1 cellular context compared by ENCODE assay signal in the genomic region with DNA sequence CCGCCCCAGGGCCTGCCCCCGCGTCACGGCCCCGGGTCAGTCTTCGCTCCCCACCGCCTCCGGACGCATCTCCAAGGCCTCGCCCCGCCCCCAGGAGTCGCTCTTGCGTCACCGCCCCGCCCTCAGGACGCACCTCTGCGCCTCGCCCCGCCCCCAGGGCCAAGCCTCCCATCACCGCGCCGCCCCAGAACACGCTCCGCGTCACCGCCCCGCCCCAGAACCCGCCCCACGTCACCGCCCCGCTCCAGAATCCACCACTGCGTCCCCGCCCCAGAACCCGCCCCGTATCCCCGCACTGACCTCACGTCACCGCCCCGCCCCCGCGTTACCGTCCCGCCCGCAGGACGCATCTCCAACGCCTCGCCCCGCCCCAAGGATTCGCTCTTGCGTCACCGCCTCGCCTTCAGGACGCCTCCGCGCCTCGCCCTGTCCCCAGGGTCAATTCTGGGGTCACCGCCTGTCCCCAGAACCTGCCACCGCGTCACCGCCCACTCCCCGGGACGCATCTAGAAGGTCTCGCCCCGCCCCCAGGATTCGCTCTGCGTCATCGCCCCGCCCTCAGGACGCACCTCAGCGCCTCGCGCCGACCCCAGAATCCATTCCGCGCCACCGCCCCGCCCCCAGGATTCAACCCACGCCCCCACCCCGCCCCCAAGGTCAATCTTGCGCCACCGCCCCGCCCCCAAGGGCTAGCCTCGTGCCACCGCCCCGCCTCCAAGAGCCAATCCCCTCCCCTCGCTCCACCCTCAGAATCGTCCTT.
TF ChIP-seq lines count a peak whose summit lies in the region.

No MANE protein-coding gene starts in this region.

TF ChIP-seq in GM12878, 131 proteins besides CTCF, POLR2A, EP300 and RAD21 (continued from another document):
- TF ChIP-seq, protein P1, sequence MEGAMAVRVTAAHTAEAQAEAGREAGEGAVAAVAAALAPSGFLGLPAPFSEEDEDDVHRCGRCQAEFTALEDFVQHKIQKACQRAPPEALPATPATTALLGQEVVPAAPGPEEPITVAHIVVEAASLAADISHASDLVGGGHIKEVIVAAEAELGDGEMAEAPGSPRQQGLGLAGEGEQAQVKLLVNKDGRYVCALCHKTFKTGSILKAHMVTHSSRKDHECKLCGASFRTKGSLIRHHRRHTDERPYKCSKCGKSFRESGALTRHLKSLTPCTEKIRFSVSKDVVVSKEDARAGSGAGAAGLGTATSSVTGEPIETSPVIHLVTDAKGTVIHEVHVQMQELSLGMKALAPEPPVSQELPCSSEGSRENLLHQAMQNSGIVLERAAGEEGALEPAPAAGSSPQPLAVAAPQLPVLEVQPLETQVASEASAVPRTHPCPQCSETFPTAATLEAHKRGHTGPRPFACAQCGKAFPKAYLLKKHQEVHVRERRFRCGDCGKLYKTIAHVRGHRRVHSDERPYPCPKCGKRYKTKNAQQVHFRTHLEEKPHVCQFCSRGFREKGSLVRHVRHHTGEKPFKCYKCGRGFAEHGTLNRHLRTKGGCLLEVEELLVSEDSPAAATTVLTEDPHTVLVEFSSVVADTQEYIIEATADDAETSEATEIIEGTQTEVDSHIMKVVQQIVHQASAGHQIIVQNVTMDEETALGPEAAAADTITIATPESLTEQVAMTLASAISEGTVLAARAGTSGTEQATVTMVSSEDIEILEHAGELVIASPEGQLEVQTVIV (IDR thresholded peaks at IDR 0.05; ENCODE audit: borderline replicate concordance, partially characterized antibody), result no peak
- TF ChIP-seq, protein P2, sequence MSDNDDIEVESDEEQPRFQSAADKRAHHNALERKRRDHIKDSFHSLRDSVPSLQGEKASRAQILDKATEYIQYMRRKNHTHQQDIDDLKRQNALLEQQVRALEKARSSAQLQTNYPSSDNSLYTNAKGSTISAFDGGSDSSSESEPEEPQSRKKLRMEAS (IDR thresholded peaks at IDR 0.05; ENCODE audit: low read depth, low read length), result no peak; the same call in 1 of the 2 replicates
- TF ChIP-seq, protein P3, sequence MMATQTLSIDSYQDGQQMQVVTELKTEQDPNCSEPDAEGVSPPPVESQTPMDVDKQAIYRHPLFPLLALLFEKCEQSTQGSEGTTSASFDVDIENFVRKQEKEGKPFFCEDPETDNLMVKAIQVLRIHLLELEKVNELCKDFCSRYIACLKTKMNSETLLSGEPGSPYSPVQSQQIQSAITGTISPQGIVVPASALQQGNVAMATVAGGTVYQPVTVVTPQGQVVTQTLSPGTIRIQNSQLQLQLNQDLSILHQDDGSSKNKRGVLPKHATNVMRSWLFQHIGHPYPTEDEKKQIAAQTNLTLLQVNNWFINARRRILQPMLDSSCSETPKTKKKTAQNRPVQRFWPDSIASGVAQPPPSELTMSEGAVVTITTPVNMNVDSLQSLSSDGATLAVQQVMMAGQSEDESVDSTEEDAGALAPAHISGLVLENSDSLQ (IDR thresholded peaks at IDR 0.05), result peak; percentile 37; the same call in 1 of the 2 replicates
- TF ChIP-seq CHD2 (IDR thresholded peaks at IDR 0.05; ENCODE audit: borderline replicate concordance, low read depth, low read length) (peak; percentile 64; the same call in 1 of the 2 replicates), CBFB (IDR thresholded peaks at IDR 0.05; ENCODE audit: low read depth) (no peak), RUNX3 (IDR thresholded peaks at IDR 0.05; ENCODE audit: low read length) (peak; percentile 49; the same call in 1 of the 2 replicates), JUND (IDR thresholded peaks at IDR 0.05; ENCODE audit: low read depth, low read length) (0 out of 2 replicates have a peak, but pooled peaks have one; percentile 25), PAX5 (IDR thresholded peaks at IDR 0.05; ENCODE audit: borderline replicate concordance, low read depth, low read length) (0 out of 2 replicates have a peak, but pooled peaks have one; percentile 40), PML (IDR thresholded peaks at IDR 0.05; ENCODE audit: low read length) (no peak), SP1 (IDR thresholded peaks at IDR 0.05; ENCODE audit: low read depth, low read length) (peak; percentile 75), BHLHE40 (IDR thresholded peaks at IDR 0.05; ENCODE audit: borderline replicate concordance in 1 of 2, low read depth in 2 of 2, low read length in 1 of 2) (peak; percentile 23 to 61; a peak in 2 of 4 replicates), NBN (IDR thresholded peaks at IDR 0.05) (peak; percentile 53), NR2F1 (conservative IDR thresholded peaks at IDR 0.05) (peak; percentile 96), CBX3 (IDR thresholded peaks at IDR 0.05; ENCODE audit: borderline replicate concordance, low read depth) (no peak), CHD1 (IDR thresholded peaks at IDR 0.05; ENCODE audit: low read depth, low read length) (no peak), FOS (IDR thresholded peaks at IDR 0.05; ENCODE audit: borderline replicate concordance, extremely low read depth, insufficient read length) (no peak), CEBPB (IDR thresholded peaks at IDR 0.05; ENCODE audit: borderline replicate concordance in 1 of 2, low read depth in 2 of 2, low read length in 2 of 2) (peak in 1 of 2 experiments; percentile 7; a peak in 1 of 4 replicates), CREM (IDR thresholded peaks at IDR 0.05; ENCODE audit: low read depth) (peak; percentile 87; the same call in 1 of the 2 replicates), NR2C1 (IDR thresholded peaks at IDR 0.05) (peak; percentile 75), TARDBP (IDR thresholded peaks at IDR 0.05; ENCODE audit: borderline replicate concordance) (peak; percentile 53; the same call in 1 of the 2 replicates), TBL1XR1 (IDR thresholded peaks at IDR 0.05; ENCODE audit: low read depth, low read length) (peak; percentile 68; the same call in 1 of the 2 replicates), ATF7 (IDR thresholded peaks at IDR 0.05; ENCODE audit: low read depth) (peak; percentile 51; the same call in 1 of the 2 replicates), RCOR1 (conservative IDR thresholded peaks at IDR 0.05; ENCODE audit: low read depth, low read length) (no peak), IRF4 (IDR thresholded peaks at IDR 0.05; ENCODE audit: low read depth, low read length) (0 out of 2 replicates have a peak, but pooled peaks have one; percentile 18), STAT1 (conservative IDR thresholded peaks at IDR 0.05) (no peak), CREB1 (IDR thresholded peaks at IDR 0.05; ENCODE audit: low read depth) (peak; percentile 97), FOXK2 (IDR thresholded peaks at IDR 0.05) (no peak), SUPT20H (IDR thresholded peaks at IDR 0.05; ENCODE audit: borderline replicate concordance, control insufficient read depth, low read depth, low read length) (no peak), EGR1 (IDR thresholded peaks at IDR 0.05; ENCODE audit: borderline replicate concordance in 1 of 2, low read depth in 2 of 2, low read length in 2 of 2) (peak in 1 of 2 experiments; percentile 91; a peak in 2 of 3 replicates), POU2F2 (IDR thresholded peaks at IDR 0.05; ENCODE audit: borderline replicate concordance, low read depth, low read length) (0 out of 3 replicates have a peak, but pooled peaks have one; percentile 14)
- TF ChIP-seq, protein P4, sequence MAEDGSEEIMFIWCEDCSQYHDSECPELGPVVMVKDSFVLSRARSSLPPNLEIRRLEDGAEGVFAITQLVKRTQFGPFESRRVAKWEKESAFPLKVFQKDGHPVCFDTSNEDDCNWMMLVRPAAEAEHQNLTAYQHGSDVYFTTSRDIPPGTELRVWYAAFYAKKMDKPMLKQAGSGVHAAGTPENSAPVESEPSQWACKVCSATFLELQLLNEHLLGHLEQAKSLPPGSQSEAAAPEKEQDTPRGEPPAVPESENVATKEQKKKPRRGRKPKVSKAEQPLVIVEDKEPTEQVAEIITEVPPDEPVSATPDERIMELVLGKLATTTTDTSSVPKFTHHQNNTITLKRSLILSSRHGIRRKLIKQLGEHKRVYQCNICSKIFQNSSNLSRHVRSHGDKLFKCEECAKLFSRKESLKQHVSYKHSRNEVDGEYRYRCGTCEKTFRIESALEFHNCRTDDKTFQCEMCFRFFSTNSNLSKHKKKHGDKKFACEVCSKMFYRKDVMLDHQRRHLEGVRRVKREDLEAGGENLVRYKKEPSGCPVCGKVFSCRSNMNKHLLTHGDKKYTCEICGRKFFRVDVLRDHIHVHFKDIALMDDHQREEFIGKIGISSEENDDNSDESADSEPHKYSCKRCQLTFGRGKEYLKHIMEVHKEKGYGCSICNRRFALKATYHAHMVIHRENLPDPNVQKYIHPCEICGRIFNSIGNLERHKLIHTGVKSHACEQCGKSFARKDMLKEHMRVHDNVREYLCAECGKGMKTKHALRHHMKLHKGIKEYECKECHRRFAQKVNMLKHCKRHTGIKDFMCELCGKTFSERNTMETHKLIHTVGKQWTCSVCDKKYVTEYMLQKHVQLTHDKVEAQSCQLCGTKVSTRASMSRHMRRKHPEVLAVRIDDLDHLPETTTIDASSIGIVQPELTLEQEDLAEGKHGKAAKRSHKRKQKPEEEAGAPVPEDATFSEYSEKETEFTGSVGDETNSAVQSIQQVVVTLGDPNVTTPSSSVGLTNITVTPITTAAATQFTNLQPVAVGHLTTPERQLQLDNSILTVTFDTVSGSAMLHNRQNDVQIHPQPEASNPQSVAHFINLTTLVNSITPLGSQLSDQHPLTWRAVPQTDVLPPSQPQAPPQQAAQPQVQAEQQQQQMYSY (CRISPR knock-in tag; IDR thresholded peaks at IDR 0.05), result no peak
- TF ChIP-seq, protein P5, sequence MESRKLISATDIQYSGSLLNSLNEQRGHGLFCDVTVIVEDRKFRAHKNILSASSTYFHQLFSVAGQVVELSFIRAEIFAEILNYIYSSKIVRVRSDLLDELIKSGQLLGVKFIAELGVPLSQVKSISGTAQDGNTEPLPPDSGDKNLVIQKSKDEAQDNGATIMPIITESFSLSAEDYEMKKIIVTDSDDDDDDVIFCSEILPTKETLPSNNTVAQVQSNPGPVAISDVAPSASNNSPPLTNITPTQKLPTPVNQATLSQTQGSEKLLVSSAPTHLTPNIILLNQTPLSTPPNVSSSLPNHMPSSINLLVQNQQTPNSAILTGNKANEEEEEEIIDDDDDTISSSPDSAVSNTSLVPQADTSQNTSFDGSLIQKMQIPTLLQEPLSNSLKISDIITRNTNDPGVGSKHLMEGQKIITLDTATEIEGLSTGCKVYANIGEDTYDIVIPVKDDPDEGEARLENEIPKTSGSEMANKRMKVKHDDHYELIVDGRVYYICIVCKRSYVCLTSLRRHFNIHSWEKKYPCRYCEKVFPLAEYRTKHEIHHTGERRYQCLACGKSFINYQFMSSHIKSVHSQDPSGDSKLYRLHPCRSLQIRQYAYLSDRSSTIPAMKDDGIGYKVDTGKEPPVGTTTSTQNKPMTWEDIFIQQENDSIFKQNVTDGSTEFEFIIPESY (IDR thresholded peaks at IDR 0.05), result no peak
- TF ChIP-seq, protein P6, sequence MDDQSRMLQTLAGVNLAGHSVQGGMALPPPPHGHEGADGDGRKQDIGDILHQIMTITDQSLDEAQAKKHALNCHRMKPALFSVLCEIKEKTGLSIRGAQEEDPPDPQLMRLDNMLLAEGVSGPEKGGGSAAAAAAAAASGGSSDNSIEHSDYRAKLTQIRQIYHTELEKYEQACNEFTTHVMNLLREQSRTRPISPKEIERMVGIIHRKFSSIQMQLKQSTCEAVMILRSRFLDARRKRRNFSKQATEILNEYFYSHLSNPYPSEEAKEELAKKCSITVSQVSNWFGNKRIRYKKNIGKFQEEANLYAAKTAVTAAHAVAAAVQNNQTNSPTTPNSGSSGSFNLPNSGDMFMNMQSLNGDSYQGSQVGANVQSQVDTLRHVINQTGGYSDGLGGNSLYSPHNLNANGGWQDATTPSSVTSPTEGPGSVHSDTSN (IDR thresholded peaks at IDR 0.05; ENCODE audit: insufficient replicate concordance, low read depth, low read length), result no peak
